ENCODE assay signal across 1 cellular context in the genomic region with DNA sequence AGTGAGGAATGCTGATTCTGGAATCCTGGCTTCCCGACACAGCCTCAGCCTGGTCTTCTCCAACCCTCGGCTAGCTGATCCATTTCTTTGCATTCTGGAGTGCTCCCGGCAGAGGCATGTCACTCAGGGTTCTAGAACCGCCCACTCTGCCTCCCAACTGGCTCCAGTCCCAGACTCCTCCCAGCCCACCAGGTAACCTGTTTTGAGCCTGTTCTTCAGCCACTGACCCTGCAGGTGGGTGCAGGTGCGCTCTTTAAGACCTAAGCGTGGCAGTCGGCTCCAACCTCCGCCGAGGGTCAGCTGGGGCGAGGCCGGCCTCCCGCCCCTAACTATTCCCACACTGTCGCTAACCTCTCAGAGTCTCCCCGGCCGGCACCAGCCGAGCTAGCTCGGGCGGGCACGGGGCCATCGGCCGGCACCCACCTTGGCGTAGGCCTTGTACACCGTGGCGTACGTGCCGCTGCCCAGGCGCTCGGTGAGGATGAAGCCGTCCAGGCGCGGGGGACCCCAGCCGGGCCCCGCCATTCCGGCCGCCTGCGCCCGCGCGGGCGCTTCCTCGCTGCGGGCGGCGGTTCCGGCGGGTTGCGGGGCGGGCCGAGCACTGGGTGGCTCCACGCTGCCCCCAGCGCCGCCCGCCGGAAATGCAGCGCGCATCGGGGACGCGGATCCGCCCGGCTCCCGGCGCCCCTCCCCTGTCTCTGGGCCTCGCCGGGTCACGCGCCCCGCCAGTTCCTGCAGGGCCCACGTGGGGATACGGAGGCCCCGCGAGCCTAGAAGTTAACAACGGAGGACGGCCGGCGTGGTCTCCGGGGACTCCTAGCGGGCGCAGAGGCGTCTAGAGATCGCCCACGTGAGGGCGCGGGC.
TF ChIP-seq lines count a peak whose summit lies in the region.

A gene with protein sequence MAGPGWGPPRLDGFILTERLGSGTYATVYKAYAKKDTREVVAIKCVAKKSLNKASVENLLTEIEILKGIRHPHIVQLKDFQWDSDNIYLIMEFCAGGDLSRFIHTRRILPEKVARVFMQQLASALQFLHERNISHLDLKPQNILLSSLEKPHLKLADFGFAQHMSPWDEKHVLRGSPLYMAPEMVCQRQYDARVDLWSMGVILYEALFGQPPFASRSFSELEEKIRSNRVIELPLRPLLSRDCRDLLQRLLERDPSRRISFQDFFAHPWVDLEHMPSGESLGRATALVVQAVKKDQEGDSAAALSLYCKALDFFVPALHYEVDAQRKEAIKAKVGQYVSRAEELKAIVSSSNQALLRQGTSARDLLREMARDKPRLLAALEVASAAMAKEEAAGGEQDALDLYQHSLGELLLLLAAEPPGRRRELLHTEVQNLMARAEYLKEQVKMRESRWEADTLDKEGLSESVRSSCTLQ (minus strand): TSS at position 576 of the 864 bp plus-strand sequence. CDS start 51 bp downstream, at position 525.

TF ChIP-seq in K562, 482 proteins besides CTCF, POLR2A, EP300 and RAD21 (continued from another document and continues in another):
- TF ChIP-seq, protein P1, sequence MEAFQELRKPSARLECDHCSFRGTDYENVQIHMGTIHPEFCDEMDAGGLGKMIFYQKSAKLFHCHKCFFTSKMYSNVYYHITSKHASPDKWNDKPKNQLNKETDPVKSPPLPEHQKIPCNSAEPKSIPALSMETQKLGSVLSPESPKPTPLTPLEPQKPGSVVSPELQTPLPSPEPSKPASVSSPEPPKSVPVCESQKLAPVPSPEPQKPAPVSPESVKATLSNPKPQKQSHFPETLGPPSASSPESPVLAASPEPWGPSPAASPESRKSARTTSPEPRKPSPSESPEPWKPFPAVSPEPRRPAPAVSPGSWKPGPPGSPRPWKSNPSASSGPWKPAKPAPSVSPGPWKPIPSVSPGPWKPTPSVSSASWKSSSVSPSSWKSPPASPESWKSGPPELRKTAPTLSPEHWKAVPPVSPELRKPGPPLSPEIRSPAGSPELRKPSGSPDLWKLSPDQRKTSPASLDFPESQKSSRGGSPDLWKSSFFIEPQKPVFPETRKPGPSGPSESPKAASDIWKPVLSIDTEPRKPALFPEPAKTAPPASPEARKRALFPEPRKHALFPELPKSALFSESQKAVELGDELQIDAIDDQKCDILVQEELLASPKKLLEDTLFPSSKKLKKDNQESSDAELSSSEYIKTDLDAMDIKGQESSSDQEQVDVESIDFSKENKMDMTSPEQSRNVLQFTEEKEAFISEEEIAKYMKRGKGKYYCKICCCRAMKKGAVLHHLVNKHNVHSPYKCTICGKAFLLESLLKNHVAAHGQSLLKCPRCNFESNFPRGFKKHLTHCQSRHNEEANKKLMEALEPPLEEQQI (IDR thresholded peaks at IDR 0.05) = no peak
- TF ChIP-seq FOXK1 (CRISPR knock-in tag; IDR thresholded peaks at IDR 0.05; ENCODE audit: borderline replicate concordance) (no peak), TCF3 (CRISPR knock-in tag; IDR thresholded peaks at IDR 0.05) (no peak; the same call in 1 of the 2 replicates), ZBED1 (IDR thresholded peaks at IDR 0.05) (no peak), CTBP1 (IDR thresholded peaks at IDR 0.05; ENCODE audit: borderline replicate concordance) (peak; percentile 86), BACH1 (tag; IDR thresholded peaks at IDR 0.05) (no peak), MAFK (IDR thresholded peaks at IDR 0.05; ENCODE audit: low read length) (no peak), NCOA1 (IDR thresholded peaks at IDR 0.05; ENCODE audit: low read depth) (no peak), ZNF165 (CRISPR knock-in tag; IDR thresholded peaks at IDR 0.05; ENCODE audit: borderline replicate concordance) (no peak), ARID1B (IDR thresholded peaks at IDR 0.05) (no peak), HDAC8 (tag; IDR thresholded peaks at IDR 0.05) (no peak), IFI16 (CRISPR knock-in tag; IDR thresholded peaks at IDR 0.05) (no peak), HDAC6 (IDR thresholded peaks at IDR 0.05; ENCODE audit: low read depth, low read length) (no peak), HNRNPH1 (optimal IDR thresholded peaks at IDR 0.05; ENCODE audit: low read depth, low read length) (no peak), SP2 (IDR thresholded peaks at IDR 0.05; ENCODE audit: extremely low read depth, low read depth, low read length, poor library complexity, severe bottlenecking) (no peak), HNRNPL (IDR thresholded peaks at IDR 0.05; ENCODE audit: low read depth, low read length) (peak; percentile 69; the same call in 1 of the 2 replicates), RFX7 (CRISPR knock-in tag; IDR thresholded peaks at IDR 0.05) (no peak), PHTF2 (CRISPR knock-in tag; IDR thresholded peaks at IDR 0.05) (no peak), MEF2D (tag; conservative IDR thresholded peaks at IDR 0.05; ENCODE audit: low read depth) (no peak), ZNF239 (CRISPR knock-in tag; IDR thresholded peaks at IDR 0.05) (no peak), MCM7 (IDR thresholded peaks at IDR 0.05) (no peak), RBM22 (IDR thresholded peaks at IDR 0.05; ENCODE audit: low read depth, low read length, poor library complexity, severe bottlenecking) (no peak), CBX1 (IDR thresholded peaks at IDR 0.05; ENCODE audit: low read depth) (peak; percentile 9; the same call in 1 of the 2 replicates), MXI1 (IDR thresholded peaks at IDR 0.05; ENCODE audit: low read depth, low read length) (peak; percentile 90), DNMT1 (IDR thresholded peaks at IDR 0.05) (no peak), ZNF695 (CRISPR knock-in tag; IDR thresholded peaks at IDR 0.05) (no peak), PTRF (tag; IDR thresholded peaks at IDR 0.05) (no peak), SIN3A (IDR thresholded peaks at IDR 0.05; ENCODE audit: borderline replicate concordance in 2 of 2, control insufficient read depth in 1 of 2, low read depth in 2 of 2, low read length in 2 of 2) (peak in 1 of 2 experiments; percentile 94; a peak in 1 of 4 replicates), GTF2A2 (tag; IDR thresholded peaks at IDR 0.05) (no peak), GATAD2A (IDR thresholded peaks at IDR 0.05) (0 out of 2 replicates have a peak, but pooled peaks have one; percentile 68), ZNF212 (CRISPR knock-in tag; IDR thresholded peaks at IDR 0.05) (no peak), ZNF717 (CRISPR knock-in tag; IDR thresholded peaks at IDR 0.05) (no peak), SMAD4 (CRISPR knock-in tag; conservative IDR thresholded peaks at IDR 0.05) (peak; percentile 89), NR3C1 (CRISPR knock-in tag; IDR thresholded peaks at IDR 0.05) (peak; percentile 69; the same call in 1 of the 2 replicates), PTBP1 (IDR thresholded peaks at IDR 0.05; ENCODE audit: low read depth, low read length) (no peak)
- TF ChIP-seq, protein P2, sequence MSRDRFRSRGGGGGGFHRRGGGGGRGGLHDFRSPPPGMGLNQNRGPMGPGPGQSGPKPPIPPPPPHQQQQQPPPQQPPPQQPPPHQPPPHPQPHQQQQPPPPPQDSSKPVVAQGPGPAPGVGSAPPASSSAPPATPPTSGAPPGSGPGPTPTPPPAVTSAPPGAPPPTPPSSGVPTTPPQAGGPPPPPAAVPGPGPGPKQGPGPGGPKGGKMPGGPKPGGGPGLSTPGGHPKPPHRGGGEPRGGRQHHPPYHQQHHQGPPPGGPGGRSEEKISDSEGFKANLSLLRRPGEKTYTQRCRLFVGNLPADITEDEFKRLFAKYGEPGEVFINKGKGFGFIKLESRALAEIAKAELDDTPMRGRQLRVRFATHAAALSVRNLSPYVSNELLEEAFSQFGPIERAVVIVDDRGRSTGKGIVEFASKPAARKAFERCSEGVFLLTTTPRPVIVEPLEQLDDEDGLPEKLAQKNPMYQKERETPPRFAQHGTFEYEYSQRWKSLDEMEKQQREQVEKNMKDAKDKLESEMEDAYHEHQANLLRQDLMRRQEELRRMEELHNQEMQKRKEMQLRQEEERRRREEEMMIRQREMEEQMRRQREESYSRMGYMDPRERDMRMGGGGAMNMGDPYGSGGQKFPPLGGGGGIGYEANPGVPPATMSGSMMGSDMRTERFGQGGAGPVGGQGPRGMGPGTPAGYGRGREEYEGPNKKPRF (IDR thresholded peaks at IDR 0.05; ENCODE audit: low read depth, low read length) = no peak
- TF ChIP-seq, protein P3, sequence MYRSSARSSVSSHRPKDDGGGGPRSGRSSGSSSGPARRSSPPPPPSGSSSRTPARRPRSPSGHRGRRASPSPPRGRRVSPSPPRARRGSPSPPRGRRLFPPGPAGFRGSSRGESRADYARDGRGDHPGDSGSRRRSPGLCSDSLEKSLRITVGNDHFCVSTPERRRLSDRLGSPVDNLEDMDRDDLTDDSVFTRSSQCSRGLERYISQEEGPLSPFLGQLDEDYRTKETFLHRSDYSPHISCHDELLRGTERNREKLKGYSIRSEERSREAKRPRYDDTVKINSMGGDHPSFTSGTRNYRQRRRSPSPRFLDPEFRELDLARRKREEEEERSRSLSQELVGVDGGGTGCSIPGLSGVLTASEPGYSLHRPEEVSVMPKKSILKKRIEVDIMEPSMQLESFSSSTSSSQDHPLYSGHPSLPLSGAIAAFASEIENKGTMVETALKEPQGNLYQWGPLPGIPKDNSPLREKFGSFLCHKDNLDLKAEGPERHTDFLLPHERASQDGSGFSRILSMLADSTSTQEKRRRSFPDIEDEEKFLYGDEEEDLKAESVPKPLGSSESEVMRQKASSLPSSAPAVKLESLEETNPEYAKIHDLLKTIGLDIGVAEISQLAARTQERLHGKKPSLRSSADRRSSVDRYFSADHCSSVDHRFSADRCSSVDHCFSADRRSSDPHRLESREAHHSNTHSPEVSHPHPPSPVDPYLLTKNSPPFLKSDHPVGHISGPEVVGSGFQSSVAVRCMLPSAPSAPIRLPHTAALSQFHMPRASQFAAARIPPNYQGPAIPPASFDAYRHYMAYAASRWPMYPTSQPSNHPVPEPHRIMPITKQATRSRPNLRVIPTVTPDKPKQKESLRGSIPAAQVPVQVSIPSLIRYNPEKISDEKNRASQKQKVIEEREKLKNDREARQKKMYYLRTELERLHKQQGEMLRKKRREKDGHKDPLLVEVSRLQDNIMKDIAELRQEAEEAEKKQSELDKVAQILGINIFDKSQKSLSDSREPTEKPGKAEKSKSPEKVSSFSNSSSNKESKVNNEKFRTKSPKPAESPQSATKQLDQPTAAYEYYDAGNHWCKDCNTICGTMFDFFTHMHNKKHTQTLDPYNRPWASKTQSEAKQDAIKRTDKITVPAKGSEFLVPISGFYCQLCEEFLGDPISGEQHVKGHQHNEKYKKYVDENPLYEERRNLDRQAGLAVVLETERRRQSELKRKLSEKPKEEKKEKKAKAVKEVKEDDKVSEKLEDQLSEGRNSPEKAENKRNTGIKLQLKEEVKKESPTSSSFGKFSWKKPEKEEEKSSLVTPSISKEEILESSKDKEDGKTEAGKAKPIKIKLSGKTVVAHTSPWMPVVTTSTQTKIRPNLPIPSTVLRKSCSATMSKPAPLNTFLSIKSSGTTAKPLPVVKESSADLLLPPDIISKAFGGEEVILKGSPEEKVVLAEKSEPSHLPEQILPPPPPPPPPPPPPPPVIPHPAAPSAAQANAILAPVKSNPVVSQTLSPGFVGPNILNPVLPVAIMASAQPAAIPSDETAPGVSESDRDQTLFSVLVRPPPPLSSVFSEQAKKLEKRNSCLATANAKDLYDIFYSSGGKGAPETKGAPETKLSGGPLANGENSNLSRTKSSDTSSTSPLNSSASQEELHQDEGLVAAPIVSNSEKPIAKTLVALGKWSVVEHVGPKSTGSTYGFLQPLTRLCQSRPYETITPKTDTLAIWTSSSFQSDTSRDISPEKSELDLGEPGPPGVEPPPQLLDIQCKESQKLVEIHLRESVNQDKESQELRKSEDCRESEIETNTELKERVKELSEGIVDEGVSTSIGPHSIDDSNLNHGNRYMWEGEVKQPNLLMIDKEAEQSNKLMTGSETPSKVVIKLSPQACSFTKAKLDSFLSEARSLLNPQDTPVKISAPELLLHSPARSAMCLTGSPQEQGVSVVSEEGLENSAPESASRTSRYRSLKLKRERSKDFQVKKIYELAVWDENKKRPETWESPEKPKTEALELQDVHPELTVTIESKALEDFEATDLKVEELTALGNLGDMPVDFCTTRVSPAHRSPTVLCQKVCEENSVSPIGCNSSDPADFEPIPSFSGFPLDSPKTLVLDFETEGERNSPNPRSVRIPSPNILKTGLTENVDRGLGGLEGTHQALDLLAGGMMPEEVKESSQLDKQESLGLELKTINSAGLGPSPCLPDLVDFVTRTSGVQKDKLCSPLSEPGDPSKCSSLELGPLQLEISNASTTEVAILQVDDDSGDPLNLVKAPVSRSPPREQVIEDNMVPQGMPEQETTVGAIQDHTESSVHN (IDR thresholded peaks at IDR 0.05; ENCODE audit: borderline replicate concordance in 1 of 2, low read depth in 1 of 2) = no peak
- TF ChIP-seq, protein P4, sequence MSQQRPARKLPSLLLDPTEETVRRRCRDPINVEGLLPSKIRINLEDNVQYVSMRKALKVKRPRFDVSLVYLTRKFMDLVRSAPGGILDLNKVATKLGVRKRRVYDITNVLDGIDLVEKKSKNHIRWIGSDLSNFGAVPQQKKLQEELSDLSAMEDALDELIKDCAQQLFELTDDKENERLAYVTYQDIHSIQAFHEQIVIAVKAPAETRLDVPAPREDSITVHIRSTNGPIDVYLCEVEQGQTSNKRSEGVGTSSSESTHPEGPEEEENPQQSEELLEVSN (IDR thresholded peaks at IDR 0.05; ENCODE audit: borderline replicate concordance in 1 of 2, extremely low read depth in 1 of 2, insufficient read depth in 1 of 2, insufficient read length in 1 of 2, low read depth in 1 of 2, low read length in 1 of 2, poor library complexity in 1 of 2, severe bottlenecking in 1 of 2) = peak; percentile 70 to 87
- TF ChIP-seq, protein P5, sequence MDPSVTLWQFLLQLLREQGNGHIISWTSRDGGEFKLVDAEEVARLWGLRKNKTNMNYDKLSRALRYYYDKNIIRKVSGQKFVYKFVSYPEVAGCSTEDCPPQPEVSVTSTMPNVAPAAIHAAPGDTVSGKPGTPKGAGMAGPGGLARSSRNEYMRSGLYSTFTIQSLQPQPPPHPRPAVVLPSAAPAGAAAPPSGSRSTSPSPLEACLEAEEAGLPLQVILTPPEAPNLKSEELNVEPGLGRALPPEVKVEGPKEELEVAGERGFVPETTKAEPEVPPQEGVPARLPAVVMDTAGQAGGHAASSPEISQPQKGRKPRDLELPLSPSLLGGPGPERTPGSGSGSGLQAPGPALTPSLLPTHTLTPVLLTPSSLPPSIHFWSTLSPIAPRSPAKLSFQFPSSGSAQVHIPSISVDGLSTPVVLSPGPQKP (CRISPR knock-in tag; IDR thresholded peaks at IDR 0.05) = no peak
- TF ChIP-seq, protein P6, sequence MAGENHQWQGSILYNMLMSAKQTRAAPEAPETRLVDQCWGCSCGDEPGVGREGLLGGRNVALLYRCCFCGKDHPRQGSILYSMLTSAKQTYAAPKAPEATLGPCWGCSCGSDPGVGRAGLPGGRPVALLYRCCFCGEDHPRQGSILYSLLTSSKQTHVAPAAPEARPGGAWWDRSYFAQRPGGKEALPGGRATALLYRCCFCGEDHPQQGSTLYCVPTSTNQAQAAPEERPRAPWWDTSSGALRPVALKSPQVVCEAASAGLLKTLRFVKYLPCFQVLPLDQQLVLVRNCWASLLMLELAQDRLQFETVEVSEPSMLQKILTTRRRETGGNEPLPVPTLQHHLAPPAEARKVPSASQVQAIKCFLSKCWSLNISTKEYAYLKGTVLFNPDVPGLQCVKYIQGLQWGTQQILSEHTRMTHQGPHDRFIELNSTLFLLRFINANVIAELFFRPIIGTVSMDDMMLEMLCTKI (IDR thresholded peaks at IDR 0.05; ENCODE audit: partially characterized antibody) = no peak
- TF ChIP-seq, protein P7, sequence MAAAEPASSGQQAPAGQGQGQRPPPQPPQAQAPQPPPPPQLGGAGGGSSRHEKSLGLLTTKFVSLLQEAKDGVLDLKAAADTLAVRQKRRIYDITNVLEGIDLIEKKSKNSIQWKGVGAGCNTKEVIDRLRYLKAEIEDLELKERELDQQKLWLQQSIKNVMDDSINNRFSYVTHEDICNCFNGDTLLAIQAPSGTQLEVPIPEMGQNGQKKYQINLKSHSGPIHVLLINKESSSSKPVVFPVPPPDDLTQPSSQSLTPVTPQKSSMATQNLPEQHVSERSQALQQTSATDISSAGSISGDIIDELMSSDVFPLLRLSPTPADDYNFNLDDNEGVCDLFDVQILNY (CRISPR knock-in tag; IDR thresholded peaks at IDR 0.05) = peak; percentile 68
